Comparison of ENCODE assay signal across 16 cellular contexts in the genomic region with DNA sequence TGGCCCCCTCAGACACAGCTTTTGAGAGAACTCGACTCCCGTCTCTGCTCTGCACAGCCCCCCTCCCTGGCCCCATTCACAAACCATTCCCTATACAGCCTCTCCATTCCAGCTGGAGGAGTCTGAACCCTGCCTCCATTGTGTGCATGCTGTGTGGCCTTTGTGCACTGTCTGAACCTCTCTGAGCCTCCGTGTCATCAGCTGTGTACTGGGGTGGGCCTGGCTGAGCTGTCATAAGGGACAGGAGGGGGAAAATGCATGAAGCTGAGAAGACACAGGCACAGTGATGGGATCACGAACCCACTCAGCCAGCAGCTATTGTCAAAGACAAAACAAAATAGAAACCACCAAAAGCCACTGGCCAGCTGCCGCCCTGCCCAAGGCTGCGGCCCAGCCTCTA.
"Had no signal": no experiment of that assay in that cellular context is flagged by ENCODE, and none has a peak within 500 bp of the region (broad histone marks: within the 10 kb centered on the region; RNA-seq: fewer than 3 reads in every experiment).

No MANE protein-coding gene starts in this region.

- H3K27ac ChIP-seq: prostate gland, testis, vagina had no signal

- ATAC-seq: activated CD4-positive, alpha-beta T cell treated with anti-CD3 and anti-CD28 coated beads for 36 hours; left ventricle myocardium superior; naive thymus-derived CD4-positive, alpha-beta T cell; sciatic nerve had no signal

- DNase-seq: activated CD4-positive, alpha-beta memory T cell treated with anti-CD3 and anti-CD28 coated beads, Interleukin-2, amount 10 ng/mL, durations not matched to agents 7 days and 5 days; activated CD4-positive, alpha-beta T cell treated with anti-CD3 and anti-CD28 coated beads for 36 hours; activated CD8-positive, alpha-beta memory T cell treated with anti-CD3 and anti-CD28 coated beads, Interleukin-2, amount 50 U/mL, for 48 hours; activated naive CD8-positive, alpha-beta T cell treated with anti-CD3 and anti-CD28 coated beads, Interleukin-2, amount 10 ng/mL, durations not matched to agents 7 days and 5 days; anterior cingulate cortex; kidney; left ventricle myocardium superior; naive thymus-derived CD4-positive, alpha-beta T cell; stimulated activated CD4-positive, alpha-beta T cell treated with anti-CD3 and anti-CD28 coated beads, Interleukin-12 subunit alpha, Interleukin-12 subunit beta, amount 100 ng/mL, for 4 hours; stimulated activated CD4-positive, alpha-beta T cell treated with anti-CD3 and anti-CD28 coated beads, Interleukin-2, amount 100 ng/mL, for 48 hours; T1000; testis had no signal

- H3K9me3 ChIP-seq: prostate gland, testis, vagina had no signal

- H3K27me3 Mint-ChIP-seq: activated CD4-positive, alpha-beta memory T cell treated with anti-CD3 and anti-CD28 coated beads, Interleukin-2, amount 10 ng/mL, durations not matched to agents 7 days and 5 days; activated CD4-positive, alpha-beta T cell treated with anti-CD3 and anti-CD28 coated beads for 36 hours; activated naive CD8-positive, alpha-beta T cell treated with anti-CD3 and anti-CD28 coated beads, Interleukin-2, amount 10 ng/mL, durations not matched to agents 7 days and 5 days; naive thymus-derived CD4-positive, alpha-beta T cell; stimulated activated naive CD8-positive, alpha-beta T cell treated with anti-CD3 and anti-CD28 coated beads, Interleukin-15, Interleukin-2, amounts not matched to agents 100 ng/mL and 50 ng/mL, for 24 hours had no signal

- H3K4me3 Mint-ChIP-seq: activated CD4-positive, alpha-beta memory T cell treated with anti-CD3 and anti-CD28 coated beads, Interleukin-2, amount 10 ng/mL, durations not matched to agents 7 days and 5 days; activated CD4-positive, alpha-beta T cell treated with anti-CD3 and anti-CD28 coated beads for 36 hours; activated naive CD8-positive, alpha-beta T cell treated with anti-CD3 and anti-CD28 coated beads, Interleukin-2, amount 10 ng/mL, durations not matched to agents 7 days and 5 days; naive thymus-derived CD4-positive, alpha-beta T cell; stimulated activated naive CD8-positive, alpha-beta T cell treated with anti-CD3 and anti-CD28 coated beads, Interleukin-15, Interleukin-2, amounts not matched to agents 100 ng/mL and 50 ng/mL, for 24 hours had no signal

- H3K27me3 ChIP-seq: testis, vagina had no signal

- H3K4me1 Mint-ChIP-seq: activated CD4-positive, alpha-beta memory T cell treated with anti-CD3 and anti-CD28 coated beads, Interleukin-2, amount 10 ng/mL, durations not matched to agents 7 days and 5 days; activated CD4-positive, alpha-beta T cell treated with anti-CD3 and anti-CD28 coated beads for 36 hours; activated naive CD8-positive, alpha-beta T cell treated with anti-CD3 and anti-CD28 coated beads, Interleukin-2, amount 10 ng/mL, durations not matched to agents 7 days and 5 days had no signal

- H3K9me3 Mint-ChIP-seq: activated CD4-positive, alpha-beta memory T cell treated with anti-CD3 and anti-CD28 coated beads, Interleukin-2, amount 10 ng/mL, durations not matched to agents 7 days and 5 days; activated naive CD8-positive, alpha-beta T cell treated with anti-CD3 and anti-CD28 coated beads, Interleukin-2, amount 10 ng/mL, durations not matched to agents 7 days and 5 days; stimulated activated naive CD8-positive, alpha-beta T cell treated with anti-CD3 and anti-CD28 coated beads, Interleukin-15, Interleukin-2, amounts not matched to agents 100 ng/mL and 50 ng/mL, for 24 hours had no signal

- H3K4me3 ChIP-seq: prostate gland, testis, vagina had no signal

- H3K27ac Mint-ChIP-seq: activated CD4-positive, alpha-beta memory T cell treated with anti-CD3 and anti-CD28 coated beads, Interleukin-2, amount 10 ng/mL, durations not matched to agents 7 days and 5 days; activated CD4-positive, alpha-beta T cell treated with anti-CD3 and anti-CD28 coated beads for 36 hours; activated naive CD8-positive, alpha-beta T cell treated with anti-CD3 and anti-CD28 coated beads, Interleukin-2, amount 10 ng/mL, durations not matched to agents 7 days and 5 days; stimulated activated naive CD8-positive, alpha-beta T cell treated with anti-CD3 and anti-CD28 coated beads, Interleukin-15, Interleukin-2, amounts not matched to agents 100 ng/mL and 50 ng/mL, for 24 hours had no signal
